13 cellular contexts compared by ENCODE assay signal in genomic region chr20:2217857-2218529, GRCh38.
DNase-seq lines count a peak whose midpoint lies in the region; ATAC-seq, FAIRE-seq and TF ChIP-seq lines count a peak whose summit lies in the region.
"Had no signal": no experiment of that assay in that cellular context is flagged by ENCODE, and none has a peak within 500 bp of the region (broad histone marks: within the 10 kb centered on the region; RNA-seq: fewer than 3 reads in every experiment).

No MANE protein-coding gene starts in this region.

- peaks cover 3% of the 10 kb centered on the region; the same call in 1 of the 2 replicates for H3F3A ChIP-seq in MM.1S (ENCODE audit: insufficient read depth, low read length)

- no peak overlapping the region for H2AFZ ChIP-seq in MM.1S (ENCODE audit: low read length)

- peak overlapping the region; percentile 13; the same call in 1 of the 2 replicates for H3K4me2 ChIP-seq in MM.1S (ENCODE audit: low read depth, low read length)

- peaks cover 35% of the 10 kb centered on the region for H3K4me1 ChIP-seq in MM.1S (ENCODE audit: low read length)

- H3K27me3 ChIP-seq in MM.1S (replicated peaks; ENCODE audit: insufficient read depth, low read length) = no peaks in the 10 kb centered on the region

- no peaks in the 10 kb centered on the region for H3K9me2 ChIP-seq in MM.1S (replicated peaks; ENCODE audit: insufficient read depth, low read length)

- no peaks in the 10 kb centered on the region for H3K9me3 ChIP-seq in MM.1S (replicated peaks; ENCODE audit: insufficient read depth, low read length)

- no peak for TF ChIP-seq CTCF in MM.1S (IDR thresholded peaks at IDR 0.05; ENCODE audit: low read length)

- no peak for DNase-seq in GM12891 (ENCODE audit: insufficient read length, low spot score)
- no peak for DNase-seq in MM.1S
- peak; percentile 22 to 23 for DNase-seq in activated T-cell treated with anti-CD3 and anti-CD28 coated beads, Interleukin-2, amount 50 U/mL, for 48 hours
- no peak for DNase-seq in sciatic nerve (ENCODE audit: low spot score)
- no peak for DNase-seq in HCEC 1CT
- no peak for DNase-seq in NCI-H187 (lab: John Stamatoyannopoulos, UW)
- no peak for DNase-seq in DMS153 treated with DMSO at 0.1 percent for 48 hours (lab: John Stamatoyannopoulos, UW; ENCODE audit: unreplicated experiment)
- DNase-seq in AG20443 (ENCODE audit: low spot score) = no peak
- DNase-seq: activated CD8-positive, alpha-beta memory T cell treated with anti-CD3 and anti-CD28 coated beads for 24 hours; DMS79; H7; islet precursor cell; NCI-H2081 had no signal

- no peaks in the 10 kb centered on the region for H3K36me3 ChIP-seq in MM.1S (replicated peaks; ENCODE audit: insufficient read depth, low read length)

- H3K79me2 ChIP-seq in MM.1S (ENCODE audit: low read length) = no peaks in the 10 kb centered on the region

- no peak overlapping the region for H3K9ac ChIP-seq in MM.1S (ENCODE audit: low read length)

- TF ChIP-seq POLR2A in GM12891 (IDR thresholded peaks at IDR 0.05; ENCODE audit: low read depth, low read length) = no peak

- H3K4me3 ChIP-seq in MM.1S (ENCODE audit: low read length) = no peak overlapping the region

- peak; percentile 65 for ATAC-seq in sciatic nerve

- no peak overlapping the region for H3K27ac ChIP-seq in MM.1S (ENCODE audit: low read length)

- intact Hi-C loops in sciatic nerve (cut with DNase I) = no loop called here

- FAIRE-seq in GM12891 (lab: Jason Lieb, UNC) = peak; percentile 31

- H4K20me1 ChIP-seq in MM.1S (ENCODE audit: insufficient read depth, low read length) = no peaks in the 10 kb centered on the region

TF ChIP-seq in GM12891, 5 proteins besides CTCF, POLR2A, EP300 and RAD21:
- peak; percentile 86 for TF ChIP-seq SPI1 (IDR thresholded peaks at IDR 0.05; ENCODE audit: low read depth, low read length)
- TF ChIP-seq PAX5 (IDR thresholded peaks at IDR 0.05; ENCODE audit: insufficient read depth, low read length, severe bottlenecking) = peak; percentile 6
- TF ChIP-seq POLR2AphosphoS5 (IDR thresholded peaks at IDR 0.05; ENCODE audit: low read depth, low read length) = no peak

Comparison
In these comparisons a context has a peak if more than half of its experiments do, and no peak if none do; other contexts are left out.
1. DNase-seq: peak in activated T-cell treated with anti-CD3 and anti-CD28 coated beads, Interleukin-2, amount 50 U/mL, for 48 hours (2 of 2); none in GM12891 (single experiment), MM.1S (single experiment), sciatic nerve (single experiment), HCEC 1CT (single experiment), NCI-H187 (0 of 2), DMS153 treated with DMSO at 0.1 percent for 48 hours (single experiment) and AG20443 (single experiment).